ENCODE assay signal across 14 cellular contexts in genomic region chr2:45435316-45435715, GRCh38.
A peak's percentile ranks its signal among the peaks of the same experiment; 100 is the strongest.
DNase-seq lines count a peak whose midpoint lies in the region; ATAC-seq and TF ChIP-seq lines count a peak whose summit lies in the region.
"Had no signal": no experiment of that assay in that cellular context is flagged by ENCODE, and none has a peak within 500 bp of the region (broad histone marks: within the 10 kb centered on the region; RNA-seq: fewer than 3 reads in every experiment).

No MANE protein-coding gene starts in this region.

- no peak overlapping the region for H3K27ac ChIP-seq in prostate gland

- no peaks in the 10 kb centered on the region for H3K36me3 ChIP-seq in prostate gland

- H3K4me1 Mint-ChIP-seq in osteocyte (ENCODE audit: unreplicated experiment), result peaks cover 74% of the 10 kb centered on the region

- no peak overlapping the region for H3K4me3 ChIP-seq in epithelial cell of esophagus (ENCODE audit: low read length)
- no peak overlapping the region for H3K4me3 ChIP-seq in prostate gland

- TF ChIP-seq POLR2A in prostate gland (IDR thresholded peaks at IDR 0.05), result no peak

- no peaks in the 10 kb centered on the region for H3K4me1 ChIP-seq in prostate gland (replicated peaks)

- no peaks in the 10 kb centered on the region for H3K27me3 ChIP-seq in prostate gland (replicated peaks; ENCODE audit: insufficient read depth)

- H3K27me3 Mint-ChIP-seq in osteocyte (ENCODE audit: unreplicated experiment), result no peaks in the 10 kb centered on the region

- WGBS in prostate gland, result 79% methylated on average over 3 of the region's 3 CpGs

- DNase-seq in DMS53 (lab: John Stamatoyannopoulos, UW), result peak; percentile 64
- DNase-seq in NCI-H345 treated with DMSO at 0.1 percent for 48 hours (lab: John Stamatoyannopoulos, UW; ENCODE audit: unreplicated experiment), result peak; percentile 7
- peak; percentile 81 for DNase-seq in epithelial cell of esophagus (ENCODE audit: low read depth)
- no peak for DNase-seq in osteocyte (ENCODE audit: extremely low spot score, unreplicated experiment)
- no peak for DNase-seq in NCI-H69 (lab: John Stamatoyannopoulos, UW)
- no peak for DNase-seq in NCI-H1092 (lab: John Stamatoyannopoulos, UW)
- no peak for DNase-seq in prostate gland (ENCODE audit: low spot score)
- DNase-seq in left lobe of liver (ENCODE audit: low spot score), result no peak
- DNase-seq: anterior cingulate cortex; NCI-H2227 treated with DMSO at 0.1 percent for 48 hours; stimulated activated naive CD4-positive, alpha-beta T cell had no signal

- peaks cover 18% of the 10 kb centered on the region for H3K36me3 Mint-ChIP-seq in osteocyte (ENCODE audit: unreplicated experiment)

- ATAC-seq in left lobe of liver, result no peak
- ATAC-seq: Right ventricle myocardium inferior, WTC11 had no signal

- peaks cover 20% of the 10 kb centered on the region for H3K9me3 Mint-ChIP-seq in osteocyte (ENCODE audit: unreplicated experiment)

- no peak for TF ChIP-seq CTCF in epithelial cell of esophagus (IDR thresholded peaks at IDR 0.05; ENCODE audit: insufficient read depth, low read depth, low read length, missing control alignments)
- no peak for TF ChIP-seq CTCF in osteocyte (IDR thresholded peaks at IDR 0.05)
- no peak for TF ChIP-seq CTCF in prostate gland (IDR thresholded peaks at IDR 0.05)

- H3K4me3 Mint-ChIP-seq in osteocyte (ENCODE audit: unreplicated experiment), result no peak overlapping the region
- H3K4me3 Mint-ChIP-seq: neural crest cell, WTC11 had no signal

- intact Hi-C loops in prostate gland (cut with DNase I), result no loop called here

- no peaks in the 10 kb centered on the region for H3K9me3 ChIP-seq in prostate gland

- peak overlapping the region; percentile 81 for H3K27ac Mint-ChIP-seq in osteocyte (ENCODE audit: unreplicated experiment)
- H3K27ac Mint-ChIP-seq: WTC11 had no signal

Comparison
In these comparisons a context has a peak if more than half of its experiments do, and no peak if none do; other contexts are left out.
1. DNase-seq: peak in DMS53 (single experiment), NCI-H345 treated with DMSO at 0.1 percent for 48 hours (single experiment) and epithelial cell of esophagus (single experiment); none in osteocyte (single experiment), NCI-H69 (single experiment), NCI-H1092 (single experiment), prostate gland (single experiment) and left lobe of liver (single experiment).